Comparison of ENCODE assay signal across 17 cellular contexts in genomic region chr14:104802913-104803184, GRCh38. TPM values are rescaled to one million over a fixed set of nuclear protein-coding genes. Genes with fewer than 3 reads are reported as not detected.
DNase-seq lines count a peak whose midpoint lies in the region; ATAC-seq and TF ChIP-seq lines count a peak whose summit lies in the region.
"Had no signal": no experiment of that assay in that cellular context is flagged by ENCODE, and none has a peak within 500 bp of the region (broad histone marks: within the 10 kb centered on the region; RNA-seq: fewer than 3 reads in every experiment).

No MANE protein-coding gene starts in this region.

- H3K27me3 Mint-ChIP-seq in T-cell (no peaks in the 10 kb centered on the region), mesothelial cell of epicardium (ENCODE audit: low read depth) (peaks cover 8% of the 10 kb centered on the region)

- in situ Hi-C loops in G401 (cut with HindIII; ENCODE audit: low sequenced_read_pairs): no loop called here

- no peak overlapping the region for H3K4me3 ChIP-seq in BLaER1 treated with 17β-estradiol and CSF1 and Interleukin-3, amounts not matched to agents 10 nM and 100 nM
- H3K4me3 ChIP-seq in smooth muscle cell: no peak overlapping the region
- H3K4me3 ChIP-seq: ascending aorta, colonic mucosa, K562, SJSA1 had no signal

- DNase-seq in T-cell (no peak), mesothelial cell of epicardium (ENCODE audit: low spot score in 2 of 2, unreplicated experiment in 2 of 2) (no peak), RPMI8226 (no peak), G401 (ENCODE audit: low spot score) (no peak), smooth muscle cell (lab: John Stamatoyannopoulos, UW; ENCODE audit: unreplicated experiment) (no peak)
- no peak for DNase-seq in activated CD4-positive, alpha-beta T cell treated with anti-CD3 and anti-CD28 coated beads, Interleukin-2, amount 50 U/mL, for 1 hour
- DNase-seq: colonic mucosa, HFFc6, NCI-H1092 treated with DMSO at 0.1 percent for 48 hours, posterior cingulate gyrus, WERI-Rb-1 had no signal

- WGBS in smooth muscle cell (ENCODE audit: low lambda C conversion rate): 95% methylated on average over 5 of the region's 6 CpGs

- ATAC-seq in T-cell (replicated peaks in 1 of 4): no peak
- ATAC-seq: K562 had no signal

- H3K27ac ChIP-seq in 22Rv1: peak overlapping the region; percentile 98
- H3K27ac ChIP-seq in BLaER1 treated with 17β-estradiol and CSF1 and Interleukin-3, amounts not matched to agents 10 nM and 100 nM: no peak overlapping the region
- H3K27ac ChIP-seq in smooth muscle cell (ENCODE audit: low read depth): no peak overlapping the region
- H3K27ac ChIP-seq: ascending aorta, colonic mucosa, epithelial cell of prostate, SJSA1, WERI-Rb-1 had no signal

- H3K9ac ChIP-seq in BLaER1 treated with 17β-estradiol and CSF1 and Interleukin-3, amounts not matched to agents 10 nM and 100 nM: peak overlapping the region in 3 of 11 experiments; percentile 13 to 82 (median 81); a peak in 2 of 22 replicates
- no peak overlapping the region for H3K9ac ChIP-seq in smooth muscle cell (ENCODE audit: low read depth)

- H3K27me3 ChIP-seq in BLaER1 treated with 17β-estradiol and CSF1 and Interleukin-3, amounts not matched to agents 10 nM and 100 nM: peaks cover 0 to 16% (median 12%) of the 10 kb centered on the region in 11 experiments; a peak in 13 of 22 replicates
- no peaks in the 10 kb centered on the region for H3K27me3 ChIP-seq in smooth muscle cell (ENCODE audit: low read depth)
- H3K27me3 ChIP-seq: ascending aorta, colonic mucosa, SJSA1 had no signal

- CTCF ChIA-PET in T-cell (lab: Charles Lee): no interaction called here

- H3K36me3 Mint-ChIP-seq in T-cell (no peaks in the 10 kb centered on the region), mesothelial cell of epicardium (no peaks in the 10 kb centered on the region)

- no peaks in the 10 kb centered on the region for H3K9me3 Mint-ChIP-seq in T-cell
- no peaks in the 10 kb centered on the region for H3K9me3 Mint-ChIP-seq in mesothelial cell of epicardium
- H3K9me3 Mint-ChIP-seq: HFFc6 had no signal

- H3K4me3 Mint-ChIP-seq in T-cell (peak overlapping the region; percentile 59 to 87 (median 69)), mesothelial cell of epicardium (peak overlapping the region; percentile 48)
- H3K4me3 Mint-ChIP-seq: HFFc6 had no signal

- POLR2A ChIA-PET in T-cell (lab: Charles Lee): no interaction called here

- no peaks in the 10 kb centered on the region for H3K36me3 ChIP-seq in BLaER1 treated with 17β-estradiol and CSF1 and Interleukin-3, amounts not matched to agents 10 nM and 100 nM
- no peaks in the 10 kb centered on the region for H3K36me3 ChIP-seq in smooth muscle cell (ENCODE audit: low read depth)
- H3K36me3 ChIP-seq: ascending aorta, colonic mucosa, SJSA1, WERI-Rb-1 had no signal

- no peak overlapping the region for H2AFZ ChIP-seq in smooth muscle cell (ENCODE audit: low read depth)

- peaks cover 66 to 83% (median 75%) of the 10 kb centered on the region in 10 experiments for H3K4me1 ChIP-seq in BLaER1 treated with 17β-estradiol and CSF1 and Interleukin-3, amounts not matched to agents 10 nM and 100 nM
- peaks cover 13% of the 10 kb centered on the region for H3K4me1 ChIP-seq in smooth muscle cell (ENCODE audit: low read depth)

- H3K27ac Mint-ChIP-seq in T-cell (no peak overlapping the region), mesothelial cell of epicardium (no peak overlapping the region)
- H3K27ac Mint-ChIP-seq: HFFc6 had no signal

- no peaks in the 10 kb centered on the region for H3K9me3 ChIP-seq in BLaER1 treated with 17β-estradiol and CSF1 and Interleukin-3, amounts not matched to agents 10 nM and 100 nM (replicated peaks in 1 of 11)
- H3K9me3 ChIP-seq in smooth muscle cell (replicated peaks; ENCODE audit: low read depth): no peaks in the 10 kb centered on the region
- H3K9me3 ChIP-seq: ascending aorta, colonic mucosa, SJSA1 had no signal

- H3K4me1 Mint-ChIP-seq in T-cell (peaks cover 25 to 33% (median 31%) of the 10 kb centered on the region in 3 donors), mesothelial cell of epicardium (peaks cover 18% of the 10 kb centered on the region)

- TF ChIP-seq CTCF in 22Rv1 (IDR thresholded peaks at IDR 0.05) (no peak), mesothelial cell of epicardium (IDR thresholded peaks at IDR 0.05; ENCODE audit: unreplicated experiment) (no peak), smooth muscle cell (IDR thresholded peaks at IDR 0.05; ENCODE audit: borderline replicate concordance, insufficient read depth, poor library complexity, severe bottlenecking) (no peak)

- H3F3A ChIP-seq in smooth muscle cell (ENCODE audit: low read depth): peaks cover 16% of the 10 kb centered on the region

- peak overlapping the region; percentile 57 to 100 (median 100); a peak in 18 of 22 replicates for H3K4me2 ChIP-seq in BLaER1 treated with 17β-estradiol and CSF1 and Interleukin-3, amounts not matched to agents 10 nM and 100 nM
- no peak overlapping the region for H3K4me2 ChIP-seq in smooth muscle cell

- no peaks in the 10 kb centered on the region for H3K79me2 ChIP-seq in smooth muscle cell (ENCODE audit: low read depth)

- peaks cover 0 to 53% (median 38%) of the 10 kb centered on the region in 11 experiments; a peak in 19 of 22 replicates for H4K20me1 ChIP-seq in BLaER1 treated with 17β-estradiol and CSF1 and Interleukin-3, amounts not matched to agents 10 nM and 100 nM
- peaks cover 9% of the 10 kb centered on the region for H4K20me1 ChIP-seq in smooth muscle cell (ENCODE audit: low read depth)

RNA-seq across cellular contexts. Expression of gene ZBTB42, which starts 1.9 kb away (rescaled TPM):
- total RNA-seq in T-cell (10 to 100 TPM in 1 of 5 donors, 1 to 10 TPM in 4; 3.5 to 10.5 (median 9.4) TPM), mesothelial cell of epicardium (5.8 to 6.7 TPM (median 6.2 TPM) in 3 replicates), smooth muscle cell (1.6 and 4.2 TPM in 2 replicates)
- total RNA-seq in G401 (2014; rRNA removed; shearing (Covaris generic)): 14.3 and 25.3 TPM in 2 replicates
- polyA plus RNA-seq in smooth muscle cell: 0.72 and 1.1 TPM in 2 replicates

RNA-seq across cellular contexts. Expression of gene AKT1, which starts 7.3 kb away (rescaled TPM):
- total RNA-seq in T-cell (100 to 1,000 TPM in 2 of 5 donors, 10 to 100 TPM in 3; 68.4 to 113 (median 99.7) TPM), mesothelial cell of epicardium (116 to 122 TPM (median 117 TPM) in 3 replicates), smooth muscle cell (93.7 and 99.9 TPM in 2 replicates)
- 220 and 224 TPM in 2 replicates for total RNA-seq in G401 (2014; rRNA removed; shearing (Covaris generic))
- 179 and 189 TPM in 2 replicates for polyA plus RNA-seq in smooth muscle cell

RNA-seq across cellular contexts. Expression of gene SIVA1, which starts 49.9 kb away (rescaled TPM):
- total RNA-seq in T-cell: 10 to 100 TPM; 62.3 to 93.5 (median 79.5) TPM
- total RNA-seq in mesothelial cell of epicardium: 68.7 to 70.9 TPM (median 70.9 TPM) in 3 replicates
- total RNA-seq in G401 (2014; rRNA removed; shearing (Covaris generic)): 207 and 294 TPM in 2 replicates
- 78.5 and 155 TPM in 2 replicates for total RNA-seq in smooth muscle cell
- polyA plus RNA-seq in smooth muscle cell: 118 and 133 TPM in 2 replicates
